21 cellular contexts compared by ENCODE assay signal in genomic region chr7:5442757-5443305, GRCh38.
"Had no signal": no experiment of that assay in that cellular context is flagged by ENCODE, and none has a peak within 500 bp of the region (broad histone marks: within the 10 kb centered on the region; RNA-seq: fewer than 3 reads in every experiment).

No MANE protein-coding gene starts in this region.

- H3K27ac Mint-ChIP-seq: activated naive CD4-positive, alpha-beta T cell treated with anti-CD3 and anti-CD28 coated beads, Interleukin-2, amount 50 U/mL, for 72 hours; immature natural killer cell; naive thymus-derived CD4-positive, alpha-beta T cell; stimulated activated naive CD8-positive, alpha-beta T cell treated with anti-CD3 and anti-CD28 coated beads, Interleukin-15, amount 100 ng/mL, for 72 hours; WTC11 had no signal

- H3K27me3 ChIP-seq: foreskin keratinocyte, hepatocyte, left lung, neural progenitor cell, tibial artery had no signal

- DNase-seq: activated T-cell treated with anti-CD3 and anti-CD28 coated beads, Interleukin-2, amount 50 U/mL, for 1 hour; central memory CD4-positive, alpha-beta T cell; dermis blood vessel endothelial cell; effector CD8-positive, alpha-beta T cell; foreskin keratinocyte; immature natural killer cell; kidney glomerular epithelial cell; left lung; stimulated activated CD4-positive, alpha-beta T cell treated with anti-CD3 and anti-CD28 coated beads, Interleukin-12 subunit alpha, Interleukin-12 subunit beta, amount 100 ng/mL, for 4 hours; stimulated activated CD4-positive, alpha-beta T cell treated with anti-CD3 and anti-CD28 coated beads, Interleukin-4, amount 100 ng/mL, for 4 hours; stimulated activated naive CD8-positive, alpha-beta T cell treated with anti-CD3 and anti-CD28 coated beads, Interleukin-15, amount 100 ng/mL, for 72 hours; T-helper 9 cell; tibial artery had no signal

- H3K36me3 ChIP-seq: left lung, neural progenitor cell had no signal

- H3K4me1 ChIP-seq: foreskin keratinocyte, tibial artery had no signal

- FAIRE-seq: astrocyte had no signal

- H3K36me3 Mint-ChIP-seq: WTC11 had no signal

- H3K9me3 ChIP-seq: left lung, tibial artery had no signal

- H3K27ac ChIP-seq: foreskin keratinocyte, hepatocyte, neural progenitor cell, parathyroid adenoma, tibial artery had no signal

- H3K9me3 Mint-ChIP-seq: activated naive CD4-positive, alpha-beta T cell treated with anti-CD3 and anti-CD28 coated beads, Interleukin-2, amount 50 U/mL, for 72 hours; neural progenitor cell; stimulated activated naive CD8-positive, alpha-beta T cell treated with anti-CD3 and anti-CD28 coated beads, Interleukin-15, amount 100 ng/mL, for 72 hours; WTC11 had no signal

- H3K27me3 Mint-ChIP-seq: stimulated activated naive CD8-positive, alpha-beta T cell treated with anti-CD3 and anti-CD28 coated beads, Interleukin-15, amount 100 ng/mL, for 72 hours had no signal

- H3K4me3 Mint-ChIP-seq: immature natural killer cell; naive thymus-derived CD4-positive, alpha-beta T cell; neural progenitor cell; stimulated activated naive CD8-positive, alpha-beta T cell treated with anti-CD3 and anti-CD28 coated beads, Interleukin-15, amount 100 ng/mL, for 72 hours; WTC11 had no signal

- H3K4me1 Mint-ChIP-seq: immature natural killer cell; stimulated activated naive CD8-positive, alpha-beta T cell treated with anti-CD3 and anti-CD28 coated beads, Interleukin-15, amount 100 ng/mL, for 72 hours; WTC11 had no signal

- H3K4me3 ChIP-seq: hepatocyte, left lung, lung, neural progenitor cell, tibial artery had no signal
